Comparison of ENCODE assay signal across 25 cellular contexts in genomic region chr2:129735576-129735975, GRCh38.
"Had no signal": no experiment of that assay in that cellular context is flagged by ENCODE, and none has a peak within 500 bp of the region (broad histone marks: within the 10 kb centered on the region; RNA-seq: fewer than 3 reads in every experiment).

No MANE protein-coding gene starts in this region.

- H3K4me1 Mint-ChIP-seq: immature natural killer cell; stimulated activated naive CD8-positive, alpha-beta T cell treated with anti-CD3 and anti-CD28 coated beads, Interleukin-15, amount 100 ng/mL, for 72 hours had no signal

- H3K4me3 Mint-ChIP-seq: immature natural killer cell; naive thymus-derived CD8-positive, alpha-beta T cell; nephron progenitor cell; stimulated activated naive CD8-positive, alpha-beta T cell treated with anti-CD3 and anti-CD28 coated beads, Interleukin-15, amount 100 ng/mL, for 72 hours had no signal

- H3K27ac Mint-ChIP-seq: immature natural killer cell; naive thymus-derived CD8-positive, alpha-beta T cell; nephron progenitor cell; progenitor cell of endocrine pancreas; stimulated activated naive CD8-positive, alpha-beta T cell treated with anti-CD3 and anti-CD28 coated beads, Interleukin-15, amount 100 ng/mL, for 72 hours had no signal

- H3K36me3 ChIP-seq: lower lobe of right lung, pancreas, suprapubic skin, transverse colon had no signal

- H3K36me3 Mint-ChIP-seq: immature natural killer cell; naive thymus-derived CD8-positive, alpha-beta T cell had no signal

- DNase-seq: cerebellar nuclear complex; cortex of kidney; effector CD4-positive, alpha-beta T cell; foreskin fibroblast; hypothalamus; immature natural killer cell; kidney glomerular epithelial cell; left colon; left ventricle myocardium superior; lower lobe of right lung; naive thymus-derived CD8-positive, alpha-beta T cell; nephron progenitor cell; occipital lobe; pancreas; stimulated activated CD4-positive, alpha-beta T cell treated with anti-CD3 and anti-CD28 coated beads, Interleukin-12 subunit alpha, Interleukin-12 subunit beta, amount 100 ng/mL, for 4 hours; stimulated activated CD4-positive, alpha-beta T cell treated with anti-CD3 and anti-CD28 coated beads, Interleukin-1b, Interleukin-23, amount 100 ng/mL, for 48 hours; stimulated activated CD4-positive, alpha-beta T cell treated with anti-CD3 and anti-CD28 coated beads, Interleukin-4, amount 100 ng/mL, for 1 hour; stimulated activated CD8-positive, alpha-beta memory T cell treated with anti-CD3 and anti-CD28 coated beads, Interleukin-4, amount 100 ng/mL, for 48 hours; stimulated activated naive CD4-positive, alpha-beta T cell; stimulated activated naive CD8-positive, alpha-beta T cell treated with anti-CD3 and anti-CD28 coated beads, Interleukin-15, amount 100 ng/mL, for 72 hours; transverse colon had no signal

- H3K9me3 Mint-ChIP-seq: immature natural killer cell; naive thymus-derived CD8-positive, alpha-beta T cell; nephron progenitor cell; stimulated activated naive CD8-positive, alpha-beta T cell treated with anti-CD3 and anti-CD28 coated beads, Interleukin-15, amount 100 ng/mL, for 72 hours had no signal

- H3K4me3 ChIP-seq: lower lobe of right lung, pancreas, smooth muscle cell, suprapubic skin, transverse colon had no signal

- H3K27ac ChIP-seq: epithelial cell of prostate, lower lobe of right lung, pancreas, suprapubic skin, transverse colon had no signal

- H3K27me3 ChIP-seq: pancreas, suprapubic skin, transverse colon had no signal

- H3K9me3 ChIP-seq: lower lobe of right lung, pancreas, suprapubic skin, transverse colon had no signal

- H3K4me1 ChIP-seq: lower lobe of right lung, pancreas, suprapubic skin, transverse colon had no signal

- H3K27me3 Mint-ChIP-seq: stimulated activated naive CD8-positive, alpha-beta T cell treated with anti-CD3 and anti-CD28 coated beads, Interleukin-15, amount 100 ng/mL, for 72 hours had no signal
